ENCODE assay signal across 1 cellular context in the genomic region with DNA sequence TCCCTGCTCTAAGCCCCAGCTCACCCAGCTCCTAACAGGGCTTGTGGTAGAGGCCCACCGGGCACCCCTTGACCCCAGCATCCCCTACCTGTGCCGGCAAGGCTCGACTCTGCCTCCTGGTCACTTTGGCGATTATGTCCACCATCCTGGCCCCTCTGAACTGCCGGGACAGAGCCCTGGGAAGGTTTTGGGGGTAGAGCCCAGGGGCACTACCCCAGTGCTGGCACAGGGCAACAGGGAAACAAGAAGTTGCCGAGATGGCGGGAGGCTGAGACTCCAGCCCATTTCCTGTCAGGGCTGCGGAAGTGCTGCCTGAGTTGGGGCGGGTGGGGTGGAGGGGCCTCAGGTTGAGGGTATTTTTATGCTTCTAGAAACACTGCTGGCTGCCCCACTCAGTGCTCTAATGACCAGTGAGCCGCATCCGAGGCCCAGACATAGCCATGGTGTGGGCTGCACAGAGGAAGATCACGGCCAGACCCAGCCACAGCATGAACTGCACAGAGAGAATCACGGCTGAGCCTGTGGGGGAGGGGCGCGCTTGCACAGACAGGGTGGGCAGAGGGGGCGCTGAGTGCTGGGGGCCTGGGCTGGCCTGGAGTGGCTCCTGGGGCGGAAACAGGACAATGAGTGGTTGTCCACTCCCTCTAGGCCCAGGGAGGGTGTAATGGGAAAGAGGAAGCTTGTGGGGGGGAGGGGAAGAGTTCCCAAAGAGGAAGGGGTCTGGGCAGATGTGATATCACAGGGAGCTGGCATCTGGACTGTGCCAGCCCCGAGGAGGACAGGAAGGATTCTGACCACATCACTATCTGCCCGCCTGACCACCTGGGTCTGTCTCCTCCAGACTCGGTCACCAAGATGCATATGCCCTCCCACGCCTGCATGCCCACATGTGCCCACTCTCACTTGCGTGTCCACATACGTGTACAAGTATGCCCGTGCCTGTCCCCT.
TF ChIP-seq lines count a peak whose summit lies in the region.

No MANE protein-coding gene starts in this region.

TF ChIP-seq in GM12878, 131 proteins besides CTCF, POLR2A, EP300 and RAD21 (continued from another document and continues in another):
- TF ChIP-seq POLR2AphosphoS5 (IDR thresholded peaks at IDR 0.05; ENCODE audit: low read length), result 0 out of 2 replicates have a peak, but pooled peaks have one; percentile 21
- no peak for TF ChIP-seq CREB1 (IDR thresholded peaks at IDR 0.05; ENCODE audit: low read depth)
- no peak for TF ChIP-seq JUNB (IDR thresholded peaks at IDR 0.05)
- TF ChIP-seq, protein P1, sequence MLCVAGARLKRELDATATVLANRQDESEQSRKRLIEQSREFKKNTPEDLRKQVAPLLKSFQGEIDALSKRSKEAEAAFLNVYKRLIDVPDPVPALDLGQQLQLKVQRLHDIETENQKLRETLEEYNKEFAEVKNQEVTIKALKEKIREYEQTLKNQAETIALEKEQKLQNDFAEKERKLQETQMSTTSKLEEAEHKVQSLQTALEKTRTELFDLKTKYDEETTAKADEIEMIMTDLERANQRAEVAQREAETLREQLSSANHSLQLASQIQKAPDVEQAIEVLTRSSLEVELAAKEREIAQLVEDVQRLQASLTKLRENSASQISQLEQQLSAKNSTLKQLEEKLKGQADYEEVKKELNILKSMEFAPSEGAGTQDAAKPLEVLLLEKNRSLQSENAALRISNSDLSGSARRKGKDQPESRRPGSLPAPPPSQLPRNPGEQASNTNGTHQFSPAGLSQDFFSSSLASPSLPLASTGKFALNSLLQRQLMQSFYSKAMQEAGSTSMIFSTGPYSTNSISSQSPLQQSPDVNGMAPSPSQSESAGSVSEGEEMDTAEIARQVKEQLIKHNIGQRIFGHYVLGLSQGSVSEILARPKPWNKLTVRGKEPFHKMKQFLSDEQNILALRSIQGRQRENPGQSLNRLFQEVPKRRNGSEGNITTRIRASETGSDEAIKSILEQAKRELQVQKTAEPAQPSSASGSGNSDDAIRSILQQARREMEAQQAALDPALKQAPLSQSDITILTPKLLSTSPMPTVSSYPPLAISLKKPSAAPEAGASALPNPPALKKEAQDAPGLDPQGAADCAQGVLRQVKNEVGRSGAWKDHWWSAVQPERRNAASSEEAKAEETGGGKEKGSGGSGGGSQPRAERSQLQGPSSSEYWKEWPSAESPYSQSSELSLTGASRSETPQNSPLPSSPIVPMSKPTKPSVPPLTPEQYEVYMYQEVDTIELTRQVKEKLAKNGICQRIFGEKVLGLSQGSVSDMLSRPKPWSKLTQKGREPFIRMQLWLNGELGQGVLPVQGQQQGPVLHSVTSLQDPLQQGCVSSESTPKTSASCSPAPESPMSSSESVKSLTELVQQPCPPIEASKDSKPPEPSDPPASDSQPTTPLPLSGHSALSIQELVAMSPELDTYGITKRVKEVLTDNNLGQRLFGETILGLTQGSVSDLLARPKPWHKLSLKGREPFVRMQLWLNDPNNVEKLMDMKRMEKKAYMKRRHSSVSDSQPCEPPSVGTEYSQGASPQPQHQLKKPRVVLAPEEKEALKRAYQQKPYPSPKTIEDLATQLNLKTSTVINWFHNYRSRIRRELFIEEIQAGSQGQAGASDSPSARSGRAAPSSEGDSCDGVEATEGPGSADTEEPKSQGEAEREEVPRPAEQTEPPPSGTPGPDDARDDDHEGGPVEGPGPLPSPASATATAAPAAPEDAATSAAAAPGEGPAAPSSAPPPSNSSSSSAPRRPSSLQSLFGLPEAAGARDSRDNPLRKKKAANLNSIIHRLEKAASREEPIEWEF (IDR thresholded peaks at IDR 0.05; ENCODE audit: insufficient replicate concordance, low read depth, low read length), result no peak
- TF ChIP-seq, protein P2, sequence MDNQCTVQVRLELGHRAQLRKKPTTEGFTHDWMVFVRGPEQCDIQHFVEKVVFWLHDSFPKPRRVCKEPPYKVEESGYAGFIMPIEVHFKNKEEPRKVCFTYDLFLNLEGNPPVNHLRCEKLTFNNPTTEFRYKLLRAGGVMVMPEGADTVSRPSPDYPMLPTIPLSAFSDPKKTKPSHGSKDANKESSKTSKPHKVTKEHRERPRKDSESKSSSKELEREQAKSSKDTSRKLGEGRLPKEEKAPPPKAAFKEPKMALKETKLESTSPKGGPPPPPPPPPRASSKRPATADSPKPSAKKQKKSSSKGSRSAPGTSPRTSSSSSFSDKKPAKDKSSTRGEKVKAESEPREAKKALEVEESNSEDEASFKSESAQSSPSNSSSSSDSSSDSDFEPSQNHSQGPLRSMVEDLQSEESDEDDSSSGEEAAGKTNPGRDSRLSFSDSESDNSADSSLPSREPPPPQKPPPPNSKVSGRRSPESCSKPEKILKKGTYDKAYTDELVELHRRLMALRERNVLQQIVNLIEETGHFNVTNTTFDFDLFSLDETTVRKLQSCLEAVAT (IDR thresholded peaks at IDR 0.05), result no peak
- no peak for TF ChIP-seq ASH2L (IDR thresholded peaks at IDR 0.05; ENCODE audit: borderline replicate concordance, low read depth)
- TF ChIP-seq CHD1 (IDR thresholded peaks at IDR 0.05; ENCODE audit: low read depth, low read length), result no peak
- TF ChIP-seq SMARCA5 (IDR thresholded peaks at IDR 0.05), result no peak
- no peak for TF ChIP-seq ZBED1 (IDR thresholded peaks at IDR 0.05; ENCODE audit: borderline replicate concordance)
- TF ChIP-seq NR2C1 (IDR thresholded peaks at IDR 0.05), result no peak
- no peak for TF ChIP-seq ATF7 (IDR thresholded peaks at IDR 0.05; ENCODE audit: low read depth)
- TF ChIP-seq, protein P3, sequence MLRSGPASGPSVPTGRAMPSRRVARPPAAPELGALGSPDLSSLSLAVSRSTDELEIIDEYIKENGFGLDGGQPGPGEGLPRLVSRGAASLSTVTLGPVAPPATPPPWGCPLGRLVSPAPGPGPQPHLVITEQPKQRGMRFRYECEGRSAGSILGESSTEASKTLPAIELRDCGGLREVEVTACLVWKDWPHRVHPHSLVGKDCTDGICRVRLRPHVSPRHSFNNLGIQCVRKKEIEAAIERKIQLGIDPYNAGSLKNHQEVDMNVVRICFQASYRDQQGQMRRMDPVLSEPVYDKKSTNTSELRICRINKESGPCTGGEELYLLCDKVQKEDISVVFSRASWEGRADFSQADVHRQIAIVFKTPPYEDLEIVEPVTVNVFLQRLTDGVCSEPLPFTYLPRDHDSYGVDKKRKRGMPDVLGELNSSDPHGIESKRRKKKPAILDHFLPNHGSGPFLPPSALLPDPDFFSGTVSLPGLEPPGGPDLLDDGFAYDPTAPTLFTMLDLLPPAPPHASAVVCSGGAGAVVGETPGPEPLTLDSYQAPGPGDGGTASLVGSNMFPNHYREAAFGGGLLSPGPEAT (IDR thresholded peaks at IDR 0.05; ENCODE audit: low read depth), result no peak
- TF ChIP-seq BCL11A (IDR thresholded peaks at IDR 0.05; ENCODE audit: low read depth, low read length), result no peak
- no peak for TF ChIP-seq TCF12 (IDR thresholded peaks at IDR 0.05; ENCODE audit: low read depth, low read length)
- no peak for TF ChIP-seq TAF1 (IDR thresholded peaks at IDR 0.05; ENCODE audit: borderline replicate concordance, low read depth, low read length)
- TF ChIP-seq GATAD2B (conservative IDR thresholded peaks at IDR 0.05; ENCODE audit: low read depth), result no peak
- no peak; the same call in 1 of the 2 replicates for TF ChIP-seq SMAD5 (IDR thresholded peaks at IDR 0.05; ENCODE audit: low read depth)
- TF ChIP-seq, protein P4, sequence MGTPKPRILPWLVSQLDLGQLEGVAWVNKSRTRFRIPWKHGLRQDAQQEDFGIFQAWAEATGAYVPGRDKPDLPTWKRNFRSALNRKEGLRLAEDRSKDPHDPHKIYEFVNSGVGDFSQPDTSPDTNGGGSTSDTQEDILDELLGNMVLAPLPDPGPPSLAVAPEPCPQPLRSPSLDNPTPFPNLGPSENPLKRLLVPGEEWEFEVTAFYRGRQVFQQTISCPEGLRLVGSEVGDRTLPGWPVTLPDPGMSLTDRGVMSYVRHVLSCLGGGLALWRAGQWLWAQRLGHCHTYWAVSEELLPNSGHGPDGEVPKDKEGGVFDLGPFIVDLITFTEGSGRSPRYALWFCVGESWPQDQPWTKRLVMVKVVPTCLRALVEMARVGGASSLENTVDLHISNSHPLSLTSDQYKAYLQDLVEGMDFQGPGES (IDR thresholded peaks at IDR 0.05), result no peak
- TF ChIP-seq, protein P5, sequence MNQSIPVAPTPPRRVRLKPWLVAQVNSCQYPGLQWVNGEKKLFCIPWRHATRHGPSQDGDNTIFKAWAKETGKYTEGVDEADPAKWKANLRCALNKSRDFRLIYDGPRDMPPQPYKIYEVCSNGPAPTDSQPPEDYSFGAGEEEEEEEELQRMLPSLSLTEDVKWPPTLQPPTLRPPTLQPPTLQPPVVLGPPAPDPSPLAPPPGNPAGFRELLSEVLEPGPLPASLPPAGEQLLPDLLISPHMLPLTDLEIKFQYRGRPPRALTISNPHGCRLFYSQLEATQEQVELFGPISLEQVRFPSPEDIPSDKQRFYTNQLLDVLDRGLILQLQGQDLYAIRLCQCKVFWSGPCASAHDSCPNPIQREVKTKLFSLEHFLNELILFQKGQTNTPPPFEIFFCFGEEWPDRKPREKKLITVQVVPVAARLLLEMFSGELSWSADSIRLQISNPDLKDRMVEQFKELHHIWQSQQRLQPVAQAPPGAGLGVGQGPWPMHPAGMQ (IDR thresholded peaks at IDR 0.05; ENCODE audit: borderline replicate concordance), result no peak
- TF ChIP-seq ZNF207 (IDR thresholded peaks at IDR 0.05; ENCODE audit: borderline replicate concordance), result no peak; the same call in 1 of the 2 replicates
- no peak for TF ChIP-seq STAT1 (conservative IDR thresholded peaks at IDR 0.05)
- TF ChIP-seq BMI1 (IDR thresholded peaks at IDR 0.05; ENCODE audit: borderline replicate concordance), result no peak
- TF ChIP-seq, protein P6, sequence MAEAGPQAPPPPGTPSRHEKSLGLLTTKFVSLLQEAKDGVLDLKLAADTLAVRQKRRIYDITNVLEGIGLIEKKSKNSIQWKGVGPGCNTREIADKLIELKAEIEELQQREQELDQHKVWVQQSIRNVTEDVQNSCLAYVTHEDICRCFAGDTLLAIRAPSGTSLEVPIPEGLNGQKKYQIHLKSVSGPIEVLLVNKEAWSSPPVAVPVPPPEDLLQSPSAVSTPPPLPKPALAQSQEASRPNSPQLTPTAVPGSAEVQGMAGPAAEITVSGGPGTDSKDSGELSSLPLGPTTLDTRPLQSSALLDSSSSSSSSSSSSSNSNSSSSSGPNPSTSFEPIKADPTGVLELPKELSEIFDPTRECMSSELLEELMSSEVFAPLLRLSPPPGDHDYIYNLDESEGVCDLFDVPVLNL (IDR thresholded peaks at IDR 0.05; ENCODE audit: low read depth, low read length), result no peak
- no peak for TF ChIP-seq NFYA (IDR thresholded peaks at IDR 0.05; ENCODE audit: borderline replicate concordance, low read depth, low read length)
- no peak for TF ChIP-seq TCF3 (IDR thresholded peaks at IDR 0.05; ENCODE audit: borderline replicate concordance, insufficient read depth, low read depth, low read length)
- peak; percentile 18; the same call in 1 of the 3 replicates for TF ChIP-seq POU2F2 (IDR thresholded peaks at IDR 0.05; ENCODE audit: borderline replicate concordance, low read depth, low read length)
- peak; percentile 69 for TF ChIP-seq DPF2 (IDR thresholded peaks at IDR 0.05)
- TF ChIP-seq, protein P7, sequence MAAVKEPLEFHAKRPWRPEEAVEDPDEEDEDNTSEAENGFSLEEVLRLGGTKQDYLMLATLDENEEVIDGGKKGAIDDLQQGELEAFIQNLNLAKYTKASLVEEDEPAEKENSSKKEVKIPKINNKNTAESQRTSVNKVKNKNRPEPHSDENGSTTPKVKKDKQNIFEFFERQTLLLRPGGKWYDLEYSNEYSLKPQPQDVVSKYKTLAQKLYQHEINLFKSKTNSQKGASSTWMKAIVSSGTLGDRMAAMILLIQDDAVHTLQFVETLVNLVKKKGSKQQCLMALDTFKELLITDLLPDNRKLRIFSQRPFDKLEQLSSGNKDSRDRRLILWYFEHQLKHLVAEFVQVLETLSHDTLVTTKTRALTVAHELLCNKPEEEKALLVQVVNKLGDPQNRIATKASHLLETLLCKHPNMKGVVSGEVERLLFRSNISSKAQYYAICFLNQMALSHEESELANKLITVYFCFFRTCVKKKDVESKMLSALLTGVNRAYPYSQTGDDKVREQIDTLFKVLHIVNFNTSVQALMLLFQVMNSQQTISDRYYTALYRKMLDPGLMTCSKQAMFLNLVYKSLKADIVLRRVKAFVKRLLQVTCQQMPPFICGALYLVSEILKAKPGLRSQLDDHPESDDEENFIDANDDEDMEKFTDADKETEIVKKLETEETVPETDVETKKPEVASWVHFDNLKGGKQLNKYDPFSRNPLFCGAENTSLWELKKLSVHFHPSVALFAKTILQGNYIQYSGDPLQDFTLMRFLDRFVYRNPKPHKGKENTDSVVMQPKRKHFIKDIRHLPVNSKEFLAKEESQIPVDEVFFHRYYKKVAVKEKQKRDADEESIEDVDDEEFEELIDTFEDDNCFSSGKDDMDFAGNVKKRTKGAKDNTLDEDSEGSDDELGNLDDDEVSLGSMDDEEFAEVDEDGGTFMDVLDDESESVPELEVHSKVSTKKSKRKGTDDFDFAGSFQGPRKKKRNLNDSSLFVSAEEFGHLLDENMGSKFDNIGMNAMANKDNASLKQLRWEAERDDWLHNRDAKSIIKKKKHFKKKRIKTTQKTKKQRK (IDR thresholded peaks at IDR 0.05; ENCODE audit: low read depth, low read length), result no peak
- no peak for TF ChIP-seq ZNF622 (IDR thresholded peaks at IDR 0.05)
- TF ChIP-seq, protein P8, sequence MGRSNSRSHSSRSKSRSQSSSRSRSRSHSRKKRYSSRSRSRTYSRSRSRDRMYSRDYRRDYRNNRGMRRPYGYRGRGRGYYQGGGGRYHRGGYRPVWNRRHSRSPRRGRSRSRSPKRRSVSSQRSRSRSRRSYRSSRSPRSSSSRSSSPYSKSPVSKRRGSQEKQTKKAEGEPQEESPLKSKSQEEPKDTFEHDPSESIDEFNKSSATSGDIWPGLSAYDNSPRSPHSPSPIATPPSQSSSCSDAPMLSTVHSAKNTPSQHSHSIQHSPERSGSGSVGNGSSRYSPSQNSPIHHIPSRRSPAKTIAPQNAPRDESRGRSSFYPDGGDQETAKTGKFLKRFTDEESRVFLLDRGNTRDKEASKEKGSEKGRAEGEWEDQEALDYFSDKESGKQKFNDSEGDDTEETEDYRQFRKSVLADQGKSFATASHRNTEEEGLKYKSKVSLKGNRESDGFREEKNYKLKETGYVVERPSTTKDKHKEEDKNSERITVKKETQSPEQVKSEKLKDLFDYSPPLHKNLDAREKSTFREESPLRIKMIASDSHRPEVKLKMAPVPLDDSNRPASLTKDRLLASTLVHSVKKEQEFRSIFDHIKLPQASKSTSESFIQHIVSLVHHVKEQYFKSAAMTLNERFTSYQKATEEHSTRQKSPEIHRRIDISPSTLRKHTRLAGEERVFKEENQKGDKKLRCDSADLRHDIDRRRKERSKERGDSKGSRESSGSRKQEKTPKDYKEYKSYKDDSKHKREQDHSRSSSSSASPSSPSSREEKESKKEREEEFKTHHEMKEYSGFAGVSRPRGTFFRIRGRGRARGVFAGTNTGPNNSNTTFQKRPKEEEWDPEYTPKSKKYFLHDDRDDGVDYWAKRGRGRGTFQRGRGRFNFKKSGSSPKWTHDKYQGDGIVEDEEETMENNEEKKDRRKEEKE (IDR thresholded peaks at IDR 0.05), result no peak
- peak; percentile 40 for TF ChIP-seq MEF2B (IDR thresholded peaks at IDR 0.05; ENCODE audit: partially characterized antibody, poor library complexity, severe bottlenecking)
